Comparison of ENCODE assay signal across 17 cellular contexts in the genomic region with DNA sequence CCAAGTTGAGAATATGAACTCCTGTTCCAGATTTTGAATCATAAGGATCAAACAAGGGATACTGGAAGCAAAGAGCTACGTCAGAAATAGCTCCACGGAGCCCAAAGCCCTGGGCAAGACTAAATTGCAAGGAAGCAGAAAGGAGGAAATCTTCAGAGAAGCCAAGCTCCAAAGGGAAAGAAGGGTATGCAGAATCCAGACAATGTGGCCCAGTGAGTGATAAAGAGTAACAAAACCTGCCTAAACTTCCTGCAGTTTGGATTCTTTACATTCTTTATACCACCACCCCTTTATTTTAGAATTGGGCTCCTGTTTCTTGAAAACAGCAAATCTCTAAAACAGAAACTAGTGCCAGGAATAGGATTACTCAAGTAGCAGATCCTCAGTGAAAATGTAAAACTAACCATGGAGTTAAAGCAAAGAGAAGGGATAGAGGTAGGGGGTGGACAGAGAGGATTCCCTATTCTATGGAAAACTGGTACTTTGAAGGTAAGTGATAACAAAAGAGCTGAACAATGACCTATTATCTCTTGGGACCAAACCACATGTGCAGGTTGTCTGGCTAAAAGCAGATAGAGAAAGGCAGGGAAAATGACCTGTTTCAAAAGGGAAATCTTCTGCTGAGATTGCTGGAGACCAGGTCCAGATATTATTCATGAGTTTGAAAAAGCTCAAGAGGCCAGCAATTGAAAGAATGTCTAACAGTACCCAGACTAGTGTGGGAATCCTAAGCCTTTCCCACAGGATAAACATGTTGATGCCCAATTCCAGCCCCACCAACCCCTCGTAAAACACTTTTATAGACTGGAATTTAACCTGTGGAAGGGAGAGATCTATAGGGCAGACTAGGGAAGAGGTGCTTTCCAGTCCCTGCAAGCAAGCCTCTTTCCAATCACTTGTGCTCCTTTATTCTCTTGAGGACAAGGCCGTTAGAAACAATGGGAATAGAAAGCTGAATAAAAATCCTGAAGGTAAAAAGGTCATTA.
"Had no signal": no experiment of that assay in that cellular context is flagged by ENCODE, and none has a peak within 500 bp of the region (broad histone marks: within the 10 kb centered on the region; RNA-seq: fewer than 3 reads in every experiment).

No MANE protein-coding gene starts in this region.

- ATAC-seq: activated T-cell treated with anti-CD3 and anti-CD28 coated beads, Interleukin-2, amount 50 U/mL, for 72 hours; esophagus mucosa; foreskin keratinocyte; left lung; stimulated activated naive CD8-positive, alpha-beta T cell treated with anti-CD3 and anti-CD28 coated beads, Interleukin-15, Interleukin-2, amounts not matched to agents 100 U/mL and 50 U/mL, for 24 hours; upper lobe of right lung had no signal

- H3K9me3 Mint-ChIP-seq: activated CD4-positive, alpha-beta memory T cell treated with anti-CD3 and anti-CD28 coated beads for 36 hours; activated naive CD8-positive, alpha-beta T cell treated with anti-CD3 and anti-CD28 coated beads, Interleukin-2, amount 10 ng/mL, durations not matched to agents 7 days and 5 days; activated T-cell treated with anti-CD3 and anti-CD28 coated beads, Interleukin-2, amount 50 U/mL, for 72 hours; T-helper 2 cell treated with Interferon-gamma antibody and Interleukin-4, amounts not matched to agents 5 μg/mL and 100 μg/mL, for 36 hours had no signal

- H3K36me3 ChIP-seq: ovary had no signal

- H3K27ac ChIP-seq: foreskin keratinocyte, left lung, ovary, suprapubic skin, upper lobe of right lung had no signal

- H3K4me1 ChIP-seq: foreskin keratinocyte, suprapubic skin, upper lobe of right lung had no signal

- H3K27ac Mint-ChIP-seq: activated CD4-positive, alpha-beta memory T cell treated with anti-CD3 and anti-CD28 coated beads for 36 hours; activated naive CD8-positive, alpha-beta T cell treated with anti-CD3 and anti-CD28 coated beads, Interleukin-2, amount 10 ng/mL, durations not matched to agents 7 days and 5 days; activated T-cell treated with anti-CD3 and anti-CD28 coated beads, Interleukin-2, amount 50 U/mL, for 72 hours; T-helper 2 cell treated with Interferon-gamma antibody and Interleukin-4, amounts not matched to agents 5 μg/mL and 100 μg/mL, for 36 hours had no signal

- H3K4me3 Mint-ChIP-seq: activated CD4-positive, alpha-beta memory T cell treated with anti-CD3 and anti-CD28 coated beads for 36 hours; activated naive CD8-positive, alpha-beta T cell treated with anti-CD3 and anti-CD28 coated beads, Interleukin-2, amount 10 ng/mL, durations not matched to agents 7 days and 5 days; activated T-cell treated with anti-CD3 and anti-CD28 coated beads, Interleukin-2, amount 50 U/mL, for 72 hours; T-helper 2 cell treated with Interferon-gamma antibody and Interleukin-4, amounts not matched to agents 5 μg/mL and 100 μg/mL, for 36 hours had no signal

- DNase-seq: activated CD4-positive, alpha-beta memory T cell treated with anti-CD3 and anti-CD28 coated beads for 36 hours; activated gamma-delta T cell treated with Interleukin-2 at 50 U/mL for 16 hours; activated naive CD8-positive, alpha-beta T cell treated with anti-CD3 and anti-CD28 coated beads, Interleukin-2, amount 10 ng/mL, durations not matched to agents 7 days and 5 days; activated T-cell treated with anti-CD3 and anti-CD28 coated beads, Interleukin-2, amount 50 U/mL, for 72 hours; anterior cingulate cortex; cerebellar nuclear complex; foreskin keratinocyte; left lung; ovary; stimulated activated CD4-positive, alpha-beta T cell treated with anti-CD3 and anti-CD28 coated beads, Interleukin-4, amount 100 ng/mL, for 1 hour; stimulated activated CD8-positive, alpha-beta memory T cell treated with anti-CD3 and anti-CD28 coated beads, Interleukin-4, amount 100 ng/mL, for 48 hours; stimulated activated naive CD8-positive, alpha-beta T cell treated with anti-CD3 and anti-CD28 coated beads, Interleukin-15, Interleukin-2, amounts not matched to agents 100 U/mL and 50 U/mL, for 24 hours; upper lobe of right lung had no signal

- H3K27me3 Mint-ChIP-seq: activated CD4-positive, alpha-beta memory T cell treated with anti-CD3 and anti-CD28 coated beads for 36 hours; activated naive CD8-positive, alpha-beta T cell treated with anti-CD3 and anti-CD28 coated beads, Interleukin-2, amount 10 ng/mL, durations not matched to agents 7 days and 5 days had no signal

- H3K27me3 ChIP-seq: foreskin keratinocyte, left lung, ovary, suprapubic skin, upper lobe of right lung had no signal

- H3K4me3 ChIP-seq: left lung, ovary, suprapubic skin, upper lobe of right lung had no signal

- H3K9me3 ChIP-seq: left lung, ovary, suprapubic skin, upper lobe of right lung had no signal

- FAIRE-seq: islet of Langerhans had no signal

- H3K4me1 Mint-ChIP-seq: activated naive CD8-positive, alpha-beta T cell treated with anti-CD3 and anti-CD28 coated beads, Interleukin-2, amount 10 ng/mL, durations not matched to agents 7 days and 5 days had no signal
